ENCODE assay signal across 25 cellular contexts in genomic region chr5:34040411-34040810, GRCh38. TPM values are rescaled to one million over a fixed set of nuclear protein-coding genes. Genes with fewer than 3 reads are reported as not detected.
"Had no signal": no experiment of that assay in that cellular context is flagged by ENCODE, and none has a peak within 500 bp of the region (broad histone marks: within the 10 kb centered on the region; RNA-seq: fewer than 3 reads in every experiment).

No MANE protein-coding gene starts in this region.

- DNase-seq: effector CD8-positive, alpha-beta T cell; heart right ventricle; hypothalamus; left cardiac atrium; left ventricle myocardium inferior; lower lobe of right lung; midbrain; posterior cingulate gyrus; sigmoid colon; stimulated activated CD4-positive, alpha-beta T cell treated with anti-CD3 and anti-CD28 coated beads, Interleukin-12 subunit alpha, Interleukin-12 subunit beta, amount 100 ng/mL, for 4 hours; stimulated activated naive CD4-positive, alpha-beta T cell; stomach; substantia nigra; transverse colon had no signal

- FAIRE-seq: frontal cortex, keratinocyte had no signal

- H3K27me3 ChIP-seq: heart right ventricle, sigmoid colon, stomach, transverse colon had no signal

- H3K9me3 ChIP-seq: heart right ventricle, left ventricle myocardium inferior, lower lobe of right lung, sigmoid colon, stomach, thoracic aorta, transverse colon had no signal

- ATAC-seq: heart right ventricle; left cardiac atrium; natural killer cell treated with Interleukin-12 subunit alpha and Interleukin-12 subunit beta and Interleukin-15 and Interleukin-18, amount 100 ng/mL, for 72 hours had no signal

- H3K27ac ChIP-seq: coronary artery, left ventricle myocardium inferior, lower lobe of right lung, sigmoid colon, stomach, thoracic aorta, transverse colon had no signal

- H3K36me3 ChIP-seq: lower lobe of right lung, thoracic aorta, transverse colon had no signal

- H3K4me3 ChIP-seq: coronary artery, heart right ventricle, left ventricle myocardium inferior, lower lobe of right lung, sigmoid colon, skin epidermis, stomach, thoracic aorta, transverse colon had no signal

RNA-seq across cellular contexts. Expression of gene SLC45A2, which starts 55.9 kb away (rescaled TPM):
- total RNA-seq: glomerular endothelial cell, left ventricle myocardium inferior, lower lobe of right lung, osteocyte, stomach, thoracic aorta, ureter had no signal
- polyA plus RNA-seq: esophagus, fibroblast of lung, heart right ventricle had no signal
